In genomic region chr7:158535079-158535478, GRCh38 we compare ENCODE assay signal across 10 cellular contexts. TPM values are rescaled to one million over a fixed set of nuclear protein-coding genes. Genes with fewer than 3 reads are reported as not detected.
"Had no signal": no experiment of that assay in that cellular context is flagged by ENCODE, and none has a peak within 500 bp of the region (broad histone marks: within the 10 kb centered on the region; RNA-seq: fewer than 3 reads in every experiment).

No MANE protein-coding gene starts in this region.

- H3K27ac Mint-ChIP-seq: GM23338, HFFc6 had no signal

- H2AFZ ChIP-seq: GM23338 had no signal

- H3K4me3 Mint-ChIP-seq: GM23338, H9, HFFc6, IgD-negative memory B cell had no signal

- H3K4me2 ChIP-seq: GM23338 had no signal

- ATAC-seq: GM23338, HepG2, K562 had no signal

- DNase-seq: H9, HCEC 1CT, HFFc6, Kasumi-1, KG1 had no signal

- H3K4me3 ChIP-seq: GM23338, K562 had no signal

- H3K27ac ChIP-seq: HL-60 had no signal

- H3K36me3 Mint-ChIP-seq: IgD-negative memory B cell had no signal

RNA-seq across cellular contexts. Expression of gene PTPRN2, which starts 52.5 kb away (rescaled TPM):
- total RNA-seq: K562 had no signal
- polyA plus RNA-seq: K562 had no signal
